In genomic region chr2:222309766-222310165, GRCh38 we compare ENCODE assay signal across 10 cellular contexts. TPM values are rescaled to one million over a fixed set of nuclear protein-coding genes. Genes with fewer than 3 reads are reported as not detected.
"Had no signal": no experiment of that assay in that cellular context is flagged by ENCODE, and none has a peak within 500 bp of the region (broad histone marks: within the 10 kb centered on the region; RNA-seq: fewer than 3 reads in every experiment).

No MANE protein-coding gene starts in this region.

- H3K4me3 Mint-ChIP-seq: HFFc6 had no signal

- H3K4me1 ChIP-seq: HAP-1 had no signal

- H3K9me3 Mint-ChIP-seq: HFFc6 had no signal

- H2AFZ ChIP-seq: GM23248 had no signal

- H3K9ac ChIP-seq: GM23248, KMS-11 had no signal

- H3K4me3 ChIP-seq: GM23248, HAP-1 had no signal

- FAIRE-seq: HTR-8/SVneo had no signal

- H3K36me3 ChIP-seq: HAP-1 had no signal

- H3K27ac ChIP-seq: GM23248, KMS-11 had no signal

- ATAC-seq: HCT116 had no signal

- H3K4me2 ChIP-seq: KMS-11 had no signal

- H3K27ac Mint-ChIP-seq: HFFc6 had no signal

- DNase-seq: GM23248, H7, HFFc6, IMR-90, KBM-7 had no signal

- H3K9me3 ChIP-seq: HAP-1 had no signal

RNA-seq across cellular contexts. Expression of gene PAX3, which starts 11.0 kb away (rescaled TPM):
- total RNA-seq: GM23248, H7, HT-29, IMR-90 had no signal
- polyA plus RNA-seq: GM23248, IMR-90 had no signal
